In the genomic region with DNA sequence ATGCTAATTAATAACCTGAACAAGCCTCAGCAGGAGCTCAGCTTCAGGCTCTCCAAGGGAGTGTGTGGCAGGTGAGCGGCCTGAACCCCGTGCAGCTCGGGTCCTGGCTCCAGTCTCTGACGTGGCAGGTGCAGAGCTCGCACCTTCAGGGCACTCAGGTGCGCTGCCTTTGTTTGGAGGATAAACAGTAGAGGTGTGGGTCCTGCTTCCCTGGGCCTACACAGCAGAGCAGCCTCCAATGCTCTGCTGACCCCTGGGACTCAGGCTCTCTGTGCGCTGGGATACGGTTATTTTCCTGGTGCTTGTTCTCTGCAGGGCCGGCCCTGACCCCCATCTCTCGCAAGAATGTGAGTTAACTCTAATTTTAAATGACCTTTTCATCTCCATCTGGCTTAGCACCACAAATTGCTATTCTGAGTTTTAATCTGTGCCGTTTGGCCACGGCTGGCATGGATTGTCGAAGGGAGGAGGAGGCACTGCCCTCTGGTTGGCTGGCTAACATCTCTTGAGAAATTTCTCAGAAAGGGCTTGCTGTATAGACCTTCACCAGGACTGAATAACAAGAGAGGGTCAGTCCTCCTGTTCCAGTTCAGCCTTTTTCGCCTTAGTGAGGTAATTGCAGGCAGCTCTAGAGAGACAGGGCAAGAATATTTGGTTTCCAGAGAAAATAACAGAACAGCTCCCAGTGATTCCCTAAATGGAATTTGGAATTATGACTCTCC, we compare ENCODE assay signal across 1 cellular context.
TF ChIP-seq lines count a peak whose summit lies in the region.

No MANE protein-coding gene starts in this region.

TF ChIP-seq in SK-N-SH, 30 proteins besides CTCF, POLR2A, EP300 and RAD21 (continued from another document):
- TF ChIP-seq IRF3 (IDR thresholded peaks at IDR 0.05; ENCODE audit: low read depth, low read length) = no peak
- TF ChIP-seq USF1 (IDR thresholded peaks at IDR 0.05; ENCODE audit: borderline replicate concordance, low read depth) = no peak
- no peak for TF ChIP-seq USF2 (IDR thresholded peaks at IDR 0.05; ENCODE audit: borderline replicate concordance, low read depth, low read length)
- no peak for TF ChIP-seq CHD2 (IDR thresholded peaks at IDR 0.05; ENCODE audit: low read length, partially characterized antibody)
- TF ChIP-seq YY1 (IDR thresholded peaks at IDR 0.05; ENCODE audit: low read depth) = no peak
- TF ChIP-seq MXI1 (IDR thresholded peaks at IDR 0.05; ENCODE audit: low read depth, low read length) = no peak
- TF ChIP-seq TCF12 (IDR thresholded peaks at IDR 0.05) = no peak
- TF ChIP-seq GABPA (IDR thresholded peaks at IDR 0.05; ENCODE audit: low read depth) = no peak
- TF ChIP-seq NFIC (IDR thresholded peaks at IDR 0.05; ENCODE audit: borderline replicate concordance) = no peak
- TF ChIP-seq MEF2A (IDR thresholded peaks at IDR 0.05; ENCODE audit: borderline replicate concordance, low read depth) = no peak
- no peak for TF ChIP-seq POLR2AphosphoS5 (IDR thresholded peaks at IDR 0.05; ENCODE audit: low read depth, low read length)
- no peak for TF ChIP-seq REST (IDR thresholded peaks at IDR 0.05; ENCODE audit: low read depth, low read length)
- TF ChIP-seq EZH2phosphoT487 (IDR thresholded peaks at IDR 0.05; ENCODE audit: borderline replicate concordance, low read depth) = no peak
- TF ChIP-seq FOXM1 (IDR thresholded peaks at IDR 0.05; ENCODE audit: low read depth) = no peak
- TF ChIP-seq SMC3 (IDR thresholded peaks at IDR 0.05; ENCODE audit: low read depth, low read length) = no peak
- TF ChIP-seq FOXJ3 (CRISPR knock-in tag; IDR thresholded peaks at IDR 0.05) = no peak
- no peak for TF ChIP-seq JUND (IDR thresholded peaks at IDR 0.05)
- no peak for TF ChIP-seq SIN3A (IDR thresholded peaks at IDR 0.05; ENCODE audit: borderline replicate concordance, low read depth, low read length)
- TF ChIP-seq, protein P1, sequence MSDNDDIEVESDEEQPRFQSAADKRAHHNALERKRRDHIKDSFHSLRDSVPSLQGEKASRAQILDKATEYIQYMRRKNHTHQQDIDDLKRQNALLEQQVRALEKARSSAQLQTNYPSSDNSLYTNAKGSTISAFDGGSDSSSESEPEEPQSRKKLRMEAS (IDR thresholded peaks at IDR 0.05; ENCODE audit: low read depth) = no peak
